In genomic region chr16:56576585-56577299, GRCh38 we compare ENCODE assay signal across 8 cellular contexts. TPM values are rescaled to one million over a fixed set of nuclear protein-coding genes. Genes with fewer than 3 reads are reported as not detected.
DNase-seq lines count a peak whose midpoint lies in the region; ATAC-seq, FAIRE-seq and TF ChIP-seq lines count a peak whose summit lies in the region.

No MANE protein-coding gene starts in this region.

- peak; percentile 81 for ATAC-seq in HG03571 (IDR thresholded peaks at IDR 0.05; ENCODE audit: unreplicated experiment)

- peak; percentile 80 for TF ChIP-seq CTCF in AG10803 (conservative IDR thresholded peaks at IDR 0.05; ENCODE audit: low read length)
- peak; percentile 66 for TF ChIP-seq CTCF in RWPE1 (conservative IDR thresholded peaks at IDR 0.05; ENCODE audit: low read depth)

- peak overlapping the region; percentile 35 for H3K27ac ChIP-seq in RWPE1

- peak; percentile 55 for FAIRE-seq in GM19239 (lab: Jason Lieb, UNC)
- FAIRE-seq in urothelium cell line (lab: Jason Lieb, UNC), result no peak

- intact Hi-C loops in posterior vena cava (cut with DNase I), result loop anchor here in 1 of 2 donors (2.0 kb wide), 1 partner anchor 126 kb away; no protein-coding TSS in a partner anchor

- DNase-seq in AG10803 (ENCODE audit: low read depth), result peak; percentile 55
- DNase-seq in GM19239 (ENCODE audit: insufficient read length, low spot score), result peak; percentile 66
- peak; percentile 70 for DNase-seq in RWPE1 (ENCODE audit: low spot score)
- DNase-seq in activated effector memory CD4-positive, alpha-beta T cell treated with Interleukin-2 at 50 U/mL for 16 hours, result peak; percentile 77
- peak; percentile 71 for DNase-seq in germinal center (ENCODE audit: low spot score)
- DNase-seq in posterior vena cava (ENCODE audit: low spot score), result peak; percentile 92
- peak; percentile 80 for DNase-seq in urothelium cell line (ENCODE audit: low spot score)

- POLR2A ChIA-PET in RWPE1 (lab: Yijun Ruan, JAX; ENCODE audit: low non-redundant PET), result no interaction called here

- no peak overlapping the region for H3K4me3 ChIP-seq in AG10803 (ENCODE audit: low read length)

- CTCF ChIA-PET in RWPE1 (lab: Yijun Ruan, JAX), result interaction anchor here (0.6 to 1.6 kb wide), 11 partner anchors 11 to 196 kb away, joined by 3 to 8 read pairs (median 3); no protein-coding TSS in a partner anchor

RNA-seq across cellular contexts. Expression of gene MT4, which starts 11.9 kb away (rescaled TPM):
- not detected for total RNA-seq in posterior vena cava

RNA-seq across cellular contexts. Expression of gene MT3, which starts 12.6 kb away (rescaled TPM):
- not detected for total RNA-seq in posterior vena cava

RNA-seq across cellular contexts. Expression of gene MT2A, which starts 31.6 kb away (rescaled TPM):
- total RNA-seq in posterior vena cava, result 1,000 to 10,000 TPM in 1 of 2 donors, 100 to 1,000 TPM in 1; 643 to 1,788 TPM

RNA-seq across cellular contexts. Expression of gene MT1E, which starts 48.8 kb away (rescaled TPM):
- total RNA-seq in posterior vena cava, result 100 to 1,000 TPM; 240 to 379 TPM

RNA-seq across cellular contexts. Expression of gene MT1M, which starts 55.7 kb away (rescaled TPM):
- 100 to 1,000 TPM in 1 of 2 donors, 10 to 100 TPM in 1; 82.2 to 146 TPM for total RNA-seq in posterior vena cava
